8 cellular contexts compared by ENCODE assay signal in the genomic region with DNA sequence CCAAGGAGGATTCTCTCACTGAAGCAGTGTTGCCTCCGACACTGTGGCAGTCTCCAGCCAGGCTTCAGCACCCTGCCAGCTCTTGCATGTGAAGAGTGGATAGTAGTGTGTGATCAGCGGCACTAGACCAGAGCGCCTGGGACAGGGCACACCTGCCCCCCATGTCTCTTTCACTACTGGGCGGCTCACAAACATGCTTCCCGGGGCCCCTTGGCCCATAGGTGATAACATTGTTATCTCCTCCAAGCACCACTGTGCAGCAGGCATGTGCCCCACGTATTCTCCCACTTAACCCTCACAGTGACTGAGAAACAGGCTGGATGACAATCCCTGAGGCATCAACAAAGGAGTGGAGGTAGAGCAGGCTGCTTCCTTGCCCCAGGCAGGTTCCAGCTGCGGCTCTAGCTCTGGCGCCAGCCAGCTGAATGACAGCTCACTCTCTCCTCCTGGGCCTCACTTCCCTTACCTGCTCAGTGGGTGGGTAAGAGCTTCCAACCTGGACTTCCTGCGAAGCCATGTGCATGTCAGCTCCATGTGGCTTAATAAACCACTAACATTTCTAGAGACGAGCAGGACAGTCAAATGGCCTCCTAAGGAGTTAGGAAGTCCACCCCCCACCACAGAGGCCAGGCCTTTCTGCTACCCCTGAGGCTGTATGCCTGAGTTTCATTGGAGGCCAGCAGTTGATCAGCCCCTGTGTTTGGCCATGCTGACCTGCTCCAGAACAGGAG. TPM values are rescaled to one million over a fixed set of nuclear protein-coding genes. Genes with fewer than 3 reads are reported as not detected.
DNase-seq lines count a peak whose midpoint lies in the region; ATAC-seq and TF ChIP-seq lines count a peak whose summit lies in the region.

No MANE protein-coding gene starts in this region.

- ATAC-seq in left colon: no peak
- ATAC-seq in HG02678 (IDR thresholded peaks at IDR 0.05; ENCODE audit: unreplicated experiment): no peak

- H3K4me1 ChIP-seq in CD4-positive, alpha-beta memory T cell (ENCODE audit: insufficient read depth, low read length): peaks cover 99% of the 10 kb centered on the region
- H3K4me1 ChIP-seq in breast epithelium: peaks cover 0 to 16% of the 10 kb centered on the region in 2 donors
- H3K4me1 ChIP-seq in muscle layer of colon (ENCODE audit: insufficient read depth, low read length): peaks cover 56% of the 10 kb centered on the region

- peak overlapping the region in 7 of 8 donors; percentile 66 to 90 (median 85) for H3K4me3 Mint-ChIP-seq in CD4-positive, alpha-beta memory T cell

- H3K27me3 Mint-ChIP-seq in CD4-positive, alpha-beta memory T cell: no peaks in the 10 kb centered on the region

- DNase-seq in CD4-positive, alpha-beta memory T cell: peak in 1 of 5 donors; percentile 52
- DNase-seq in NCI-H2081 (lab: John Stamatoyannopoulos, UW) (peak; percentile 82 to 91), breast epithelium (ENCODE audit: low spot score in 2 of 2) (no peak), DMS114 treated with DMSO at 0.1 percent for 48 hours (lab: John Stamatoyannopoulos, UW; ENCODE audit: unreplicated experiment) (no peak), left colon (no peak), NCI-H1105 treated with DMSO at 0.1 percent for 48 hours (lab: John Stamatoyannopoulos, UW) (no peak)

- intact Hi-C loops in CD4-positive, alpha-beta memory T cell (cut with micrococcal nuclease): loop anchor here (1.0 to 5.0 kb wide), 3 partner anchors 17 to 372 kb away; a partner anchor contains a TSS
- intact Hi-C loops in breast epithelium (cut with DNase I; ENCODE audit: low total_unique reads) (no loop called here), left colon (cut with DNase I, micrococcal nuclease) (no loop called here)

- H3K36me3 ChIP-seq in CD4-positive, alpha-beta memory T cell (ENCODE audit: insufficient read depth, low read length): no peaks in the 10 kb centered on the region
- H3K36me3 ChIP-seq in breast epithelium (no peaks in the 10 kb centered on the region), muscle layer of colon (ENCODE audit: insufficient read depth, low read length) (no peaks in the 10 kb centered on the region)

- H3K4me3 ChIP-seq in CD4-positive, alpha-beta memory T cell (ENCODE audit: low read length in 2 of 2): peak overlapping the region; percentile 15 to 25
- no peak overlapping the region for H3K4me3 ChIP-seq in breast epithelium
- no peak overlapping the region for H3K4me3 ChIP-seq in muscle layer of colon (ENCODE audit: low read depth in 1 of 2, low read length in 2 of 2)

- no peak for TF ChIP-seq CTCF in breast epithelium (IDR thresholded peaks at IDR 0.05)

- H3K27me3 ChIP-seq in CD4-positive, alpha-beta memory T cell (ENCODE audit: insufficient read depth, low read length): no peaks in the 10 kb centered on the region
- H3K27me3 ChIP-seq in breast epithelium (no peaks in the 10 kb centered on the region), muscle layer of colon (ENCODE audit: control insufficient read depth in 1 of 2, insufficient read depth in 2 of 2, low read length in 2 of 2) (no peaks in the 10 kb centered on the region)

- H3K9me3 Mint-ChIP-seq in CD4-positive, alpha-beta memory T cell: peaks cover 0 to 2% (median 0%) of the 10 kb centered on the region in 8 donors

- H3K36me3 Mint-ChIP-seq in CD4-positive, alpha-beta memory T cell: peaks cover under 1 to 13% of the 10 kb centered on the region in 2 donors

- no peak for TF ChIP-seq POLR2A in breast epithelium (IDR thresholded peaks at IDR 0.05)

- POLR2A ChIA-PET in CD4-positive, alpha-beta memory T cell (lab: Charles Lee; ENCODE audit: partially characterized antibody): interaction anchor here (1.3 to 23.9 kb wide), 14 partner anchors 14 to 149 kb away, joined by 3 to 562 read pairs (median 28); a partner anchor contains a TSS

- H3K9me3 ChIP-seq in CD4-positive, alpha-beta memory T cell (ENCODE audit: control insufficient read depth in 1 of 2, low read length in 2 of 2): no peaks in the 10 kb centered on the region
- H3K9me3 ChIP-seq in breast epithelium (no peaks in the 10 kb centered on the region), muscle layer of colon (ENCODE audit: low read length) (no peaks in the 10 kb centered on the region)

- H3K4me1 Mint-ChIP-seq in CD4-positive, alpha-beta memory T cell: peaks cover 66 to 100% (median 93%) of the 10 kb centered on the region in 4 donors

- CTCF ChIA-PET in CD4-positive, alpha-beta memory T cell (lab: Charles Lee; ENCODE audit: partially characterized antibody): interaction anchor here (0.7 to 11.3 kb wide), 23 partner anchors 9 to 163 kb away, joined by 3 to 137 read pairs (median 9); no protein-coding TSS in a partner anchor

- H3K27ac ChIP-seq in CD4-positive, alpha-beta memory T cell (ENCODE audit: low read depth, low read length): peak overlapping the region; percentile 82
- H3K27ac ChIP-seq in breast epithelium: peak overlapping the region; percentile 76 to 84
- H3K27ac ChIP-seq in muscle layer of colon (ENCODE audit: low read depth, low read length): peak overlapping the region; percentile 70

- peak overlapping the region; percentile 91 to 98 (median 96) for H3K27ac Mint-ChIP-seq in CD4-positive, alpha-beta memory T cell

- H3K9ac ChIP-seq in muscle layer of colon (ENCODE audit: low read length): no peak overlapping the region

RNA-seq across cellular contexts. Expression of a gene that starts 37.8 kb away (rescaled TPM):
- total RNA-seq in CD4-positive, alpha-beta memory T cell: 100 to 1,000 TPM; 197 to 202 TPM
- 10 to 100 TPM; 22.0 to 82.2 TPM for polyA plus RNA-seq in CD4-positive, alpha-beta memory T cell
- total RNA-seq in breast epithelium: 10 to 100 TPM; 26.3 to 52.2 (median 28.2) TPM
- total RNA-seq in left colon: 100 to 1,000 TPM in 1 of 2 donors, 10 to 100 TPM in 1; 36.8 to 103 TPM

Comparison
In these comparisons a context has a peak if more than half of its experiments do, and no peak if none do; other contexts are left out.
1. DNase-seq: peak in NCI-H2081 (2 of 2); none in breast epithelium (0 of 2), DMS114 treated with DMSO at 0.1 percent for 48 hours (single experiment), left colon (0 of 2) and NCI-H1105 treated with DMSO at 0.1 percent for 48 hours (single experiment).
2. H3K4me3 ChIP-seq: peak in CD4-positive, alpha-beta memory T cell (2 of 2); none in breast epithelium (0 of 3) and muscle layer of colon (0 of 2).
3. Peak in every context shown above with its lines, with median percentiles within 50 percentile points of each other: H3K27ac ChIP-seq.